1 cellular context compared by ENCODE assay signal in the genomic region with DNA sequence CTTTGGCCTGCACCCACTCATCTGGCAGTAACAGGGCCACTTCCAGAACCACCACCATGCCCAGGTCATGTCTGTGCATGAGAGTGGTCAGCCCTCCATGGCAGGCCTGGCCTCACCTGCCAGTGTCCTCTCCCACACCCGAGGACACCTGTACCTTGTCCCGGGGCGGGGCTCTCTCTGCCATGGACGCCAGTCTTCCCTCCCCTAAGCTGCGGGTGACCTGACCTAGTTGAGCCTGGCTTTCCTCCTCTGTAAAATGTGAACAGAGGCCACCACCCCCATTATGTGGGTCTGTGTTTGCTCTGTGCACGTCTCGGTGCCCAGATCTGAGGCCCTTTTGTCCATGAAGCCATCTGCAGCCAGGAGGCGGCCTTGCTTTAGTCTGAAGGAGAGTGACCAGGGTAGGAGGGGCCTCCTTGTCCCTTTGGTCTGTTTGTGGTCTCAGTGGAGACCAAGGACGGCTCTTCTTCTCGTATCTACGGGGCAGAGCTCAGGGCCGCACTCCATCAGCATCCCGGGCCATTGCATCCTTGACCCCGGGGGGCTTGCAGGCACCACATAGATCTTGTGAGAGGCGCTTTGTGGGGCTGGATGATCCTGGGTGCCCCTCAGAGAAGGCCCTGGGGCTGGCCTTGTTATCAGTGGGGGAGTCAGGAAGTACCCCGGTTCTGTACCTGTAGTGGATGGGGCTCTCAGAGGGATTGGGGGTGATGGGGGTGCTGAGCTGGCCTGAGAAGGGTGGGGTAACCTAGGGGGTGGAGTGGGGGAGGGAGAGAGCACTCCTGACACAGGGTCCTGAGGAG.
A peak's percentile ranks its signal among the peaks of the same experiment; 100 is the strongest.
TF ChIP-seq lines count a peak whose summit lies in the region.

No MANE protein-coding gene starts in this region.

TF ChIP-seq in K562, 482 proteins besides CTCF, POLR2A, EP300 and RAD21 (continued from another document):
- TF ChIP-seq BRD9 (IDR thresholded peaks at IDR 0.05; ENCODE audit: low read depth, partially characterized antibody) (no peak), MTA3 (IDR thresholded peaks at IDR 0.05; ENCODE audit: borderline replicate concordance) (no peak), MCM3 (IDR thresholded peaks at IDR 0.05) (no peak), STAT5B (CRISPR knock-in tag; IDR thresholded peaks at IDR 0.05) (no peak), CXXC5 (CRISPR knock-in tag; IDR thresholded peaks at IDR 0.05) (no peak), ZNF354B (CRISPR knock-in tag; IDR thresholded peaks at IDR 0.05) (no peak), CC2D1A (IDR thresholded peaks at IDR 0.05) (0 out of 2 replicates have a peak, but pooled peaks have one; percentile 15), STAG1 (CRISPR knock-in tag; IDR thresholded peaks at IDR 0.05; ENCODE audit: borderline replicate concordance) (peak; percentile 75; the same call in 1 of the 2 replicates), HEY1 (CRISPR knock-in tag; IDR thresholded peaks at IDR 0.05; ENCODE audit: borderline replicate concordance) (no peak), CEBPG (CRISPR knock-in tag; IDR thresholded peaks at IDR 0.05) (no peak), CEBPG (tag; conservative IDR thresholded peaks at IDR 0.05 in 1 of 2, IDR thresholded peaks at IDR 0.05 in 1 of 2) (no peak), BMI1 (IDR thresholded peaks at IDR 0.05; ENCODE audit: low read length) (no peak), ZNF830 (CRISPR knock-in tag; IDR thresholded peaks at IDR 0.05) (no peak), SMC3 (conservative IDR thresholded peaks at IDR 0.05; ENCODE audit: insufficient read depth, low read depth, low read length) (peak; percentile 41; the same call in 1 of the 2 replicates)
- TF ChIP-seq, protein P1, sequence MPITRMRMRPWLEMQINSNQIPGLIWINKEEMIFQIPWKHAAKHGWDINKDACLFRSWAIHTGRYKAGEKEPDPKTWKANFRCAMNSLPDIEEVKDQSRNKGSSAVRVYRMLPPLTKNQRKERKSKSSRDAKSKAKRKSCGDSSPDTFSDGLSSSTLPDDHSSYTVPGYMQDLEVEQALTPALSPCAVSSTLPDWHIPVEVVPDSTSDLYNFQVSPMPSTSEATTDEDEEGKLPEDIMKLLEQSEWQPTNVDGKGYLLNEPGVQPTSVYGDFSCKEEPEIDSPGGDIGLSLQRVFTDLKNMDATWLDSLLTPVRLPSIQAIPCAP (CRISPR knock-in tag; IDR thresholded peaks at IDR 0.05; ENCODE audit: borderline replicate concordance) = no peak
- TF ChIP-seq, protein P2, sequence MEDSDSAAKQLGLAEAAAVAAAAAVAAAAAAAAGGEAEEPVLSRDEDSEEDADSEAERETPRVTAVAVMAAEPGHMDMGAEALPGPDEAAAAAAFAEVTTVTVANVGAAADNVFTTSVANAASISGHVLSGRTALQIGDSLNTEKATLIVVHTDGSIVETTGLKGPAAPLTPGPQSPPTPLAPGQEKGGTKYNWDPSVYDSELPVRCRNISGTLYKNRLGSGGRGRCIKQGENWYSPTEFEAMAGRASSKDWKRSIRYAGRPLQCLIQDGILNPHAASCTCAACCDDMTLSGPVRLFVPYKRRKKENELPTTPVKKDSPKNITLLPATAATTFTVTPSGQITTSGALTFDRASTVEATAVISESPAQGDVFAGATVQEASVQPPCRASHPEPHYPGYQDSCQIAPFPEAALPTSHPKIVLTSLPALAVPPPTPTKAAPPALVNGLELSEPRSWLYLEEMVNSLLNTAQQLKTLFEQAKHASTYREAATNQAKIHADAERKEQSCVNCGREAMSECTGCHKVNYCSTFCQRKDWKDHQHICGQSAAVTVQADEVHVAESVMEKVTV (CRISPR knock-in tag; IDR thresholded peaks at IDR 0.05) = peak; percentile 27; the same call in 1 of the 2 replicates
